ENCODE assay signal across 1 cellular context in genomic region chr6:166330612-166331011, GRCh38.
TF ChIP-seq lines count a peak whose summit lies in the region.

No MANE protein-coding gene starts in this region.

TF ChIP-seq in HepG2, 621 proteins besides CTCF, POLR2A, EP300 and RAD21 (continued from another document and continues in another):
- TF ChIP-seq ZNF768 (CRISPR knock-in tag; IDR thresholded peaks at IDR 0.05) (peak; percentile 68; the same call in 1 of the 2 replicates), ATAD3A (CRISPR knock-in tag; IDR thresholded peaks at IDR 0.05) (no peak), ZNF275 (CRISPR knock-in tag; IDR thresholded peaks at IDR 0.05; ENCODE audit: borderline replicate concordance) (no peak), ZNF672 (CRISPR knock-in tag; IDR thresholded peaks at IDR 0.05) (no peak), MATR3 (CRISPR knock-in tag; IDR thresholded peaks at IDR 0.05) (no peak), PHF8 (CRISPR knock-in tag; IDR thresholded peaks at IDR 0.05) (no peak), FOXK2 (IDR thresholded peaks at IDR 0.05) (no peak), ZHX2 (IDR thresholded peaks at IDR 0.05; ENCODE audit: low read depth) (no peak), ZHX2 (CRISPR knock-in tag; IDR thresholded peaks at IDR 0.05; ENCODE audit: borderline replicate concordance) (no peak), BCL6 (CRISPR knock-in tag; IDR thresholded peaks at IDR 0.05) (peak; percentile 52; the same call in 1 of the 2 replicates), ZNF781 (CRISPR knock-in tag; IDR thresholded peaks at IDR 0.05; ENCODE audit: borderline replicate concordance, not compliant biosample characterization) (no peak), ZNF776 (CRISPR knock-in tag; IDR thresholded peaks at IDR 0.05) (no peak), FOSL2 (CRISPR knock-in tag; IDR thresholded peaks at IDR 0.05) (peak; percentile 62), ERF (CRISPR knock-in tag; IDR thresholded peaks at IDR 0.05) (peak; percentile 79; the same call in 1 of the 2 replicates), MZF1 (CRISPR knock-in tag; IDR thresholded peaks at IDR 0.05; ENCODE audit: borderline replicate concordance) (no peak), SATB2 (CRISPR knock-in tag; IDR thresholded peaks at IDR 0.05) (no peak), GATA4 (IDR thresholded peaks at IDR 0.05; ENCODE audit: borderline replicate concordance, low read depth) (no peak), IRX3 (CRISPR knock-in tag; IDR thresholded peaks at IDR 0.05; ENCODE audit: borderline replicate concordance, low read depth) (no peak), KAT7 (CRISPR knock-in tag; IDR thresholded peaks at IDR 0.05; ENCODE audit: borderline replicate concordance) (0 out of 2 replicates have a peak, but pooled peaks have one; percentile 31), RXRA (CRISPR knock-in tag; IDR thresholded peaks at IDR 0.05) (peak; percentile 88), ATF3 (CRISPR knock-in tag; IDR thresholded peaks at IDR 0.05) (0 out of 2 replicates have a peak, but pooled peaks have one; percentile 29), NFYC (CRISPR knock-in tag; IDR thresholded peaks at IDR 0.05) (peak; percentile 72), ZNF878 (CRISPR knock-in tag; IDR thresholded peaks at IDR 0.05) (no peak), ZNF670 (CRISPR knock-in tag; IDR thresholded peaks at IDR 0.05; ENCODE audit: borderline replicate concordance) (no peak), ZNF7 (CRISPR knock-in tag; IDR thresholded peaks at IDR 0.05) (no peak), STAT6 (CRISPR knock-in tag; IDR thresholded peaks at IDR 0.05; ENCODE audit: borderline replicate concordance) (0 out of 2 replicates have a peak, but pooled peaks have one; percentile 55), DRAP1 (CRISPR knock-in tag; IDR thresholded peaks at IDR 0.05) (peak; percentile 62), MED8 (CRISPR knock-in tag; IDR thresholded peaks at IDR 0.05; ENCODE audit: insufficient replicate concordance) (no peak), ZC3H13 (CRISPR knock-in tag; IDR thresholded peaks at IDR 0.05) (no peak), ZNF570 (CRISPR knock-in tag; IDR thresholded peaks at IDR 0.05; ENCODE audit: borderline replicate concordance) (no peak)
- TF ChIP-seq, protein P1, sequence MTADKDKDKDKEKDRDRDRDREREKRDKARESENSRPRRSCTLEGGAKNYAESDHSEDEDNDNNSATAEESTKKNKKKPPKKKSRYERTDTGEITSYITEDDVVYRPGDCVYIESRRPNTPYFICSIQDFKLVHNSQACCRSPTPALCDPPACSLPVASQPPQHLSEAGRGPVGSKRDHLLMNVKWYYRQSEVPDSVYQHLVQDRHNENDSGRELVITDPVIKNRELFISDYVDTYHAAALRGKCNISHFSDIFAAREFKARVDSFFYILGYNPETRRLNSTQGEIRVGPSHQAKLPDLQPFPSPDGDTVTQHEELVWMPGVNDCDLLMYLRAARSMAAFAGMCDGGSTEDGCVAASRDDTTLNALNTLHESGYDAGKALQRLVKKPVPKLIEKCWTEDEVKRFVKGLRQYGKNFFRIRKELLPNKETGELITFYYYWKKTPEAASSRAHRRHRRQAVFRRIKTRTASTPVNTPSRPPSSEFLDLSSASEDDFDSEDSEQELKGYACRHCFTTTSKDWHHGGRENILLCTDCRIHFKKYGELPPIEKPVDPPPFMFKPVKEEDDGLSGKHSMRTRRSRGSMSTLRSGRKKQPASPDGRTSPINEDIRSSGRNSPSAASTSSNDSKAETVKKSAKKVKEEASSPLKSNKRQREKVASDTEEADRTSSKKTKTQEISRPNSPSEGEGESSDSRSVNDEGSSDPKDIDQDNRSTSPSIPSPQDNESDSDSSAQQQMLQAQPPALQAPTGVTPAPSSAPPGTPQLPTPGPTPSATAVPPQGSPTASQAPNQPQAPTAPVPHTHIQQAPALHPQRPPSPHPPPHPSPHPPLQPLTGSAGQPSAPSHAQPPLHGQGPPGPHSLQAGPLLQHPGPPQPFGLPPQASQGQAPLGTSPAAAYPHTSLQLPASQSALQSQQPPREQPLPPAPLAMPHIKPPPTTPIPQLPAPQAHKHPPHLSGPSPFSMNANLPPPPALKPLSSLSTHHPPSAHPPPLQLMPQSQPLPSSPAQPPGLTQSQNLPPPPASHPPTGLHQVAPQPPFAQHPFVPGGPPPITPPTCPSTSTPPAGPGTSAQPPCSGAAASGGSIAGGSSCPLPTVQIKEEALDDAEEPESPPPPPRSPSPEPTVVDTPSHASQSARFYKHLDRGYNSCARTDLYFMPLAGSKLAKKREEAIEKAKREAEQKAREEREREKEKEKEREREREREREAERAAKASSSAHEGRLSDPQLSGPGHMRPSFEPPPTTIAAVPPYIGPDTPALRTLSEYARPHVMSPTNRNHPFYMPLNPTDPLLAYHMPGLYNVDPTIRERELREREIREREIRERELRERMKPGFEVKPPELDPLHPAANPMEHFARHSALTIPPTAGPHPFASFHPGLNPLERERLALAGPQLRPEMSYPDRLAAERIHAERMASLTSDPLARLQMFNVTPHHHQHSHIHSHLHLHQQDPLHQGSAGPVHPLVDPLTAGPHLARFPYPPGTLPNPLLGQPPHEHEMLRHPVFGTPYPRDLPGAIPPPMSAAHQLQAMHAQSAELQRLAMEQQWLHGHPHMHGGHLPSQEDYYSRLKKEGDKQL (CRISPR knock-in tag; IDR thresholded peaks at IDR 0.05; ENCODE audit: low read depth): no peak
- TF ChIP-seq, protein P2, sequence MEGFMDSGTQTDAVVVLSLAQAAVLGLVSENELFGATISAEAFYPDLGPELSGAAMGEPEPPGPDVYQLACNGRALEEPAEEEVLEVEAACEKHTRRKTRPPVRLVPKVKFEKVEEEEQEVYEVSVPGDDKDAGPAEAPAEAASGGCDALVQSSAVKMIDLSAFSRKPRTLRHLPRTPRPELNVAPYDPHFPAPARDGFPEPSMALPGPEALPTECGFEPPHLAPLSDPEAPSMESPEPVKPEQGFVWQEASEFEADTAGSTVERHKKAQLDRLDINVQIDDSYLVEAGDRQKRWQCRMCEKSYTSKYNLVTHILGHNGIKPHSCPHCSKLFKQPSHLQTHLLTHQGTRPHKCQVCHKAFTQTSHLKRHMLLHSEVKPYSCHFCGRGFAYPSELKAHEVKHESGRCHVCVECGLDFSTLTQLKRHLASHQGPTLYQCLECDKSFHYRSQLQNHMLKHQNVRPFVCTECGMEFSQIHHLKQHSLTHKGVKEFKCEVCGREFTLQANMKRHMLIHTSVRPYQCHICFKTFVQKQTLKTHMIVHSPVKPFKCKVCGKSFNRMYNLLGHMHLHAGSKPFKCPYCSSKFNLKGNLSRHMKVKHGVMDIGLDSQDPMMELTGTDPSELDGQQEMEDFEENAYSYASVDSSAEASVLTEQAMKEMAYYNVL (CRISPR knock-in tag; IDR thresholded peaks at IDR 0.05; ENCODE audit: borderline replicate concordance): no peak; the same call in 1 of the 2 replicates
- TF ChIP-seq, protein P3, sequence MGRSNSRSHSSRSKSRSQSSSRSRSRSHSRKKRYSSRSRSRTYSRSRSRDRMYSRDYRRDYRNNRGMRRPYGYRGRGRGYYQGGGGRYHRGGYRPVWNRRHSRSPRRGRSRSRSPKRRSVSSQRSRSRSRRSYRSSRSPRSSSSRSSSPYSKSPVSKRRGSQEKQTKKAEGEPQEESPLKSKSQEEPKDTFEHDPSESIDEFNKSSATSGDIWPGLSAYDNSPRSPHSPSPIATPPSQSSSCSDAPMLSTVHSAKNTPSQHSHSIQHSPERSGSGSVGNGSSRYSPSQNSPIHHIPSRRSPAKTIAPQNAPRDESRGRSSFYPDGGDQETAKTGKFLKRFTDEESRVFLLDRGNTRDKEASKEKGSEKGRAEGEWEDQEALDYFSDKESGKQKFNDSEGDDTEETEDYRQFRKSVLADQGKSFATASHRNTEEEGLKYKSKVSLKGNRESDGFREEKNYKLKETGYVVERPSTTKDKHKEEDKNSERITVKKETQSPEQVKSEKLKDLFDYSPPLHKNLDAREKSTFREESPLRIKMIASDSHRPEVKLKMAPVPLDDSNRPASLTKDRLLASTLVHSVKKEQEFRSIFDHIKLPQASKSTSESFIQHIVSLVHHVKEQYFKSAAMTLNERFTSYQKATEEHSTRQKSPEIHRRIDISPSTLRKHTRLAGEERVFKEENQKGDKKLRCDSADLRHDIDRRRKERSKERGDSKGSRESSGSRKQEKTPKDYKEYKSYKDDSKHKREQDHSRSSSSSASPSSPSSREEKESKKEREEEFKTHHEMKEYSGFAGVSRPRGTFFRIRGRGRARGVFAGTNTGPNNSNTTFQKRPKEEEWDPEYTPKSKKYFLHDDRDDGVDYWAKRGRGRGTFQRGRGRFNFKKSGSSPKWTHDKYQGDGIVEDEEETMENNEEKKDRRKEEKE (IDR thresholded peaks at IDR 0.05): no peak
- TF ChIP-seq, protein P4, sequence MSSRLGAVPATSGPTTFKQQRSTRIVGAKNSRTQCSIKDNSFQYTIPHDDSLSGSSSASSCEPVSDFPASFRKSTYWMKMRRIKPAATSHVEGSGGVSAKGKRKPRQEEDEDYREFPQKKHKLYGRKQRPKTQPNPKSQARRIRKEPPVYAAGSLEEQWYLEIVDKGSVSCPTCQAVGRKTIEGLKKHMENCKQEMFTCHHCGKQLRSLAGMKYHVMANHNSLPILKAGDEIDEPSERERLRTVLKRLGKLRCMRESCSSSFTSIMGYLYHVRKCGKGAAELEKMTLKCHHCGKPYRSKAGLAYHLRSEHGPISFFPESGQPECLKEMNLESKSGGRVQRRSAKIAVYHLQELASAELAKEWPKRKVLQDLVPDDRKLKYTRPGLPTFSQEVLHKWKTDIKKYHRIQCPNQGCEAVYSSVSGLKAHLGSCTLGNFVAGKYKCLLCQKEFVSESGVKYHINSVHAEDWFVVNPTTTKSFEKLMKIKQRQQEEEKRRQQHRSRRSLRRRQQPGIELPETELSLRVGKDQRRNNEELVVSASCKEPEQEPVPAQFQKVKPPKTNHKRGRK (CRISPR knock-in tag; IDR thresholded peaks at IDR 0.05): no peak
